23 cellular contexts compared by ENCODE assay signal in the genomic region with DNA sequence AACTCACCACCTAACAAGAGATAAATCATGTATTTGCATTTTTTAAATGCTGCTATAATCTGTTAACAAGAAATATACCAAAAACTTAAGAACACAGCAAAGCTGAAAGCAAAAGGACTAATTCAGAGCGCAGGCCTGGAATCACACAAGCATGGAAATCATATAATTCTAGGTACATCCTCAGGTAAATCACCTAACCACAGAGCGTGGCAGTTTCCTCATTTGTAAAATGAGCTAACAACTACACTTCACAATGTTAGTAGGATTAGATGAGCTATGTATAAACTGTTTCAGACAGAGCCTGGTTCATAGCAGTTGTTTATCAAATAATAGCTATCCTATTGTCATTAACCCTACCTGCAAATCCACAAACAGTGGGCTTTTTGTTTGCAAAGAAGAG.
DNase-seq lines count a peak whose midpoint lies in the region; ATAC-seq and TF ChIP-seq lines count a peak whose summit lies in the region.
"Had no signal": no experiment of that assay in that cellular context is flagged by ENCODE, and none has a peak within 500 bp of the region (broad histone marks: within the 10 kb centered on the region; RNA-seq: fewer than 3 reads in every experiment).

No MANE protein-coding gene starts in this region.

- BruUV-seq in OCI-LY7 (replicated peaks; lab: Mats Ljungman, UMichigan) = no TSS peak

- peak overlapping the region; percentile 79 for H3K27ac ChIP-seq in OCI-LY7 (ENCODE audit: low read depth, low read length, poor library complexity, severe bottlenecking)
- H3K27ac ChIP-seq: C4-2B, KMS-11, PC-9, SK-N-MC had no signal

- DNase-seq in GM12865 (ENCODE audit: low read depth) = peak; percentile 21
- DNase-seq in OCI-LY7 (ENCODE audit: low spot score) = peak; percentile 64
- no peak for DNase-seq in hypothalamus (lab: John Stamatoyannopoulos, UW)
- no peak for DNase-seq in effector CD8-positive, alpha-beta T cell (lab: John Stamatoyannopoulos, UW)
- DNase-seq: EL, GF-D8, NCI-H1105 treated with DMSO at 0.1 percent for 48 hours, NCI-H2029 treated with DMSO at 0.1 percent for 48 hours, NCI-H2171, NCI-H345, NCI-H524, PC-9, RPMI8226, SHP77 treated with DMSO at 0.1 percent for 48 hours, SW 1271 had no signal

- peaks cover 62% of the 10 kb centered on the region for H3K4me1 ChIP-seq in OCI-LY7 (ENCODE audit: insufficient read depth, low read length, poor library complexity, severe bottlenecking)
- H3K4me1 ChIP-seq: HAP-1 had no signal

- H3K9me3 Mint-ChIP-seq in stimulated activated memory B cell treated with anti-CD40 and anti-IgM and Interleukin-4, amounts not matched to agents 10 μg/mL and 1 μg/mL and 100 μg/mL, for 72 hours = no peaks in the 10 kb centered on the region
- H3K9me3 Mint-ChIP-seq: GM23338 had no signal

- no peaks in the 10 kb centered on the region for H4K20me1 ChIP-seq in OCI-LY7 (ENCODE audit: insufficient read depth, low read length)

- peak overlapping the region; percentile 45 for H3K4me2 ChIP-seq in OCI-LY7 (ENCODE audit: low read length)
- H3K4me2 ChIP-seq: GM23338, KMS-11, PC-9 had no signal

- no peak overlapping the region for H3K4me3 Mint-ChIP-seq in stimulated activated memory B cell treated with anti-CD40 and anti-IgM and Interleukin-4, amounts not matched to agents 10 μg/mL and 1 μg/mL and 100 μg/mL, for 72 hours
- H3K4me3 Mint-ChIP-seq: GM23338 had no signal

- CTCF ChIA-PET in OCI-LY7 (lab: Charles Lee; ENCODE audit: unreplicated experiment) = no interaction called here

- intact Hi-C loops in OCI-LY7 (cut with micrococcal nuclease; ENCODE audit: unreplicated experiment) = no loop called here

- H3K36me3 Mint-ChIP-seq in stimulated activated memory B cell treated with anti-CD40 and anti-IgM and Interleukin-4, amounts not matched to agents 10 μg/mL and 1 μg/mL and 100 μg/mL, for 72 hours = no peaks in the 10 kb centered on the region

- peak; percentile 46 for ATAC-seq in HG02610 (IDR thresholded peaks at IDR 0.05; ENCODE audit: unreplicated experiment)
- ATAC-seq in stimulated activated memory B cell treated with anti-CD40 and anti-IgM and Interleukin-4, amounts not matched to agents 10 μg/mL and 1 μg/mL and 100 μg/mL, for 72 hours = peak; percentile 71
- ATAC-seq in GM21619 (IDR thresholded peaks at IDR 0.05; ENCODE audit: unreplicated experiment) = no peak
- ATAC-seq: GM23338 had no signal

- H3K9me3 ChIP-seq in OCI-LY7 (ENCODE audit: low read length) = no peaks in the 10 kb centered on the region
- H3K9me3 ChIP-seq: HAP-1 had no signal

- H3K36me3 ChIP-seq in OCI-LY7 (ENCODE audit: insufficient read depth, low read length) = no peaks in the 10 kb centered on the region
- H3K36me3 ChIP-seq: HAP-1 had no signal

- no peak overlapping the region for H3K4me3 ChIP-seq in GM12865 (ENCODE audit: low read depth, low read length)
- peak overlapping the region; percentile 5 for H3K4me3 ChIP-seq in OCI-LY7 (ENCODE audit: low read depth, low read length, poor library complexity, severe bottlenecking)
- H3K4me3 ChIP-seq: GM23338, HAP-1, PC-9, SK-N-MC had no signal

- H3K4me1 Mint-ChIP-seq in stimulated activated memory B cell treated with anti-CD40 and anti-IgM and Interleukin-4, amounts not matched to agents 10 μg/mL and 1 μg/mL and 100 μg/mL, for 72 hours = peaks cover 32% of the 10 kb centered on the region

- H2AFZ ChIP-seq in OCI-LY7 (ENCODE audit: low read length) = peak overlapping the region; percentile 39; the same call in 1 of the 2 replicates
- H2AFZ ChIP-seq: GM23338, PC-9 had no signal

- H3K27me3 Mint-ChIP-seq in stimulated activated memory B cell treated with anti-CD40 and anti-IgM and Interleukin-4, amounts not matched to agents 10 μg/mL and 1 μg/mL and 100 μg/mL, for 72 hours = peaks cover 11% of the 10 kb centered on the region

- TF ChIP-seq CTCF in GM12865 (IDR thresholded peaks at IDR 0.05; ENCODE audit: insufficient read depth, low read depth, low read length, missing control alignments) (no peak), OCI-LY7 (conservative IDR thresholded peaks at IDR 0.05; ENCODE audit: low read length) (no peak)

- H3K79me2 ChIP-seq in OCI-LY7 (ENCODE audit: insufficient read depth, low read depth, low read length) = no peaks in the 10 kb centered on the region

- H3K9me2 ChIP-seq in OCI-LY7 (ENCODE audit: insufficient read depth, low read length) = no peaks in the 10 kb centered on the region

- peak overlapping the region; percentile 12 for H3K27ac Mint-ChIP-seq in stimulated activated memory B cell treated with anti-CD40 and anti-IgM and Interleukin-4, amounts not matched to agents 10 μg/mL and 1 μg/mL and 100 μg/mL, for 72 hours
- H3K27ac Mint-ChIP-seq: GM23338 had no signal

- POLR2A ChIA-PET in OCI-LY7 (lab: Charles Lee) = no interaction called here

Comparison
In these comparisons a context has a peak if more than half of its experiments do, and no peak if none do; other contexts are left out.
1. DNase-seq: peak in GM12865 (single experiment) and OCI-LY7 (single experiment); none in hypothalamus (0 of 51) and effector CD8-positive, alpha-beta T cell (single experiment).